ENCODE assay signal across 8 cellular contexts in genomic region chr11:61793829-61794204, GRCh38. TPM values are rescaled to one million over a fixed set of nuclear protein-coding genes. Genes with fewer than 3 reads are reported as not detected.
DNase-seq lines count a peak whose midpoint lies in the region; ATAC-seq and TF ChIP-seq lines count a peak whose summit lies in the region.

No MANE protein-coding gene starts in this region.

- peak overlapping the region; percentile 74 for H3K4me2 ChIP-seq in DOHH2 (ENCODE audit: low read length)

- H3K27me3 Mint-ChIP-seq in neural crest cell (ENCODE audit: low read depth): peaks cover 3% of the 10 kb centered on the region

- no peak for ATAC-seq in HG02759 (IDR thresholded peaks at IDR 0.05; ENCODE audit: unreplicated experiment)

- peaks cover 11% of the 10 kb centered on the region for H3F3A ChIP-seq in DOHH2 (ENCODE audit: control insufficient read depth, insufficient read depth)

- peaks cover 44% of the 10 kb centered on the region for H3K4me1 ChIP-seq in DOHH2 (ENCODE audit: control insufficient read depth, low read length)

- DNase-seq in MG63 (peak; percentile 33), choroid plexus epithelial cell (ENCODE audit: low read depth) (no peak), neural crest cell (ENCODE audit: low read depth, low spot score) (no peak), middle frontal gyrus (ENCODE audit: extremely low spot score, low spot score) (no peak), HPDE6-E6E7 (ENCODE audit: extremely low spot score) (no peak), posterior vena cava (ENCODE audit: low spot score) (no peak)

- intact Hi-C loops in posterior vena cava (cut with DNase I): loop anchor here (5.0 to 10.0 kb wide), 3 partner anchors 161 to 313 kb away; partner anchors contain the start of gene BEST1 (in 1 of the 2)

- H3K4me3 ChIP-seq in DOHH2 (ENCODE audit: low read length) (peak overlapping the region; percentile 92), MG63 (peak overlapping the region; percentile 76), choroid plexus epithelial cell (ENCODE audit: low read depth, low read length) (peak overlapping the region; percentile 80)

- peak overlapping the region; percentile 100 for H3K27ac Mint-ChIP-seq in neural crest cell (ENCODE audit: unreplicated experiment)

- H3K27me3 ChIP-seq in DOHH2 (ENCODE audit: control insufficient read depth, low read length) (no peaks in the 10 kb centered on the region), MG63 (no peaks in the 10 kb centered on the region)

- peaks cover 14% of the 10 kb centered on the region for H3K36me3 Mint-ChIP-seq in neural crest cell (ENCODE audit: low read depth)

- H3K79me2 ChIP-seq in DOHH2 (ENCODE audit: control insufficient read depth, low read length): peaks cover 95% of the 10 kb centered on the region

- peaks cover 26% of the 10 kb centered on the region for H4K20me1 ChIP-seq in DOHH2 (ENCODE audit: control insufficient read depth, insufficient read depth, low read depth, low read length)

- H3K36me3 ChIP-seq in DOHH2 (ENCODE audit: control insufficient read depth, low read length): peaks cover 78% of the 10 kb centered on the region
- H3K36me3 ChIP-seq in MG63: peaks cover 68% of the 10 kb centered on the region

- H3K4me1 Mint-ChIP-seq in neural crest cell: peaks cover 44% of the 10 kb centered on the region

- H3K27ac ChIP-seq in DOHH2 (ENCODE audit: low read depth, low read length): peak overlapping the region; percentile 71

- no peaks in the 10 kb centered on the region for H3K9me3 Mint-ChIP-seq in neural crest cell

- TF ChIP-seq CTCF in DOHH2 (IDR thresholded peaks at IDR 0.05; ENCODE audit: low read depth, low read length, poor library complexity, severe bottlenecking) (no peak), choroid plexus epithelial cell (conservative IDR thresholded peaks at IDR 0.05; ENCODE audit: low read depth, low read length) (no peak), neural crest cell (conservative IDR thresholded peaks at IDR 0.05) (no peak)

- H3K9me3 ChIP-seq in DOHH2 (ENCODE audit: control insufficient read depth, insufficient read depth, low read length): no peaks in the 10 kb centered on the region
- no peaks in the 10 kb centered on the region for H3K9me3 ChIP-seq in MG63

- peak overlapping the region; percentile 96 for H3K4me3 Mint-ChIP-seq in neural crest cell

- H3K9me2 ChIP-seq in DOHH2 (replicated peaks; ENCODE audit: control insufficient read depth, low read length): no peaks in the 10 kb centered on the region

RNA-seq across cellular contexts. Expression of gene FEN1, which starts 1.1 kb away (rescaled TPM):
- 80.9 and 85.7 TPM in 2 replicates for total RNA-seq in MG63 (2014; rRNA removed; shearing (Covaris generic); ENCODE audit: low replicate concordance)
- 99.6 TPM in 2 replicates for total RNA-seq in neural crest cell
- total RNA-seq in posterior vena cava: 1 to 10 TPM; 4.6 to 6.0 TPM

RNA-seq across cellular contexts. Expression of gene TMEM258, which starts 1.4 kb away (rescaled TPM):
- 61.8 and 88.7 TPM in 2 replicates for total RNA-seq in MG63 (2014; rRNA removed; shearing (Covaris generic); ENCODE audit: low replicate concordance)
- total RNA-seq in neural crest cell (162 and 174 TPM in 2 replicates), posterior vena cava (10 to 100 TPM; 78.2 to 84.7 TPM)

RNA-seq across cellular contexts. Expression of gene FADS1, which starts 23.0 kb away (rescaled TPM):
- total RNA-seq in MG63 (2014; rRNA removed; shearing (Covaris generic); ENCODE audit: low replicate concordance): 25.4 and 28.3 TPM in 2 replicates
- total RNA-seq in neural crest cell (245 and 248 TPM in 2 replicates), posterior vena cava (10 to 100 TPM; 28.8 to 29.8 TPM)

RNA-seq across cellular contexts. Expression of gene FADS2, which starts 34.3 kb away (rescaled TPM):
- total RNA-seq in MG63 (2014; rRNA removed; shearing (Covaris generic); ENCODE audit: low replicate concordance): 8.1 and 22.6 TPM in 2 replicates
- total RNA-seq in neural crest cell: 939 and 976 TPM in 2 replicates
- 100 to 1,000 TPM in 1 of 2 donors, 10 to 100 TPM in 1; 60.3 to 123 TPM for total RNA-seq in posterior vena cava

RNA-seq across cellular contexts. Expression of gene MYRF, which starts 41.4 kb away (rescaled TPM):
- 0.23 and 1.9 TPM in 2 replicates for total RNA-seq in MG63 (2014; rRNA removed; shearing (Covaris generic); ENCODE audit: low replicate concordance)
- total RNA-seq in neural crest cell (3.5 and 3.9 TPM in 2 replicates), posterior vena cava (1 to 10 TPM; 3.1 to 3.7 TPM)

Comparison
In these comparisons a context has a peak if more than half of its experiments do, and no peak if none do; other contexts are left out.
1. RNA of gene FEN1, which starts 1.1 kb away (total RNA-seq): 99.6 TPM in neural crest cell and 80.9 to 85.7 TPM in MG63; 4.6 to 6.0 TPM in posterior vena cava; every median in the first group is over 10 times any median in the second.
2. Peak in every context shown above with its lines, with median percentiles within 50 percentile points of each other: H3K4me3 ChIP-seq.